In the genomic region with DNA sequence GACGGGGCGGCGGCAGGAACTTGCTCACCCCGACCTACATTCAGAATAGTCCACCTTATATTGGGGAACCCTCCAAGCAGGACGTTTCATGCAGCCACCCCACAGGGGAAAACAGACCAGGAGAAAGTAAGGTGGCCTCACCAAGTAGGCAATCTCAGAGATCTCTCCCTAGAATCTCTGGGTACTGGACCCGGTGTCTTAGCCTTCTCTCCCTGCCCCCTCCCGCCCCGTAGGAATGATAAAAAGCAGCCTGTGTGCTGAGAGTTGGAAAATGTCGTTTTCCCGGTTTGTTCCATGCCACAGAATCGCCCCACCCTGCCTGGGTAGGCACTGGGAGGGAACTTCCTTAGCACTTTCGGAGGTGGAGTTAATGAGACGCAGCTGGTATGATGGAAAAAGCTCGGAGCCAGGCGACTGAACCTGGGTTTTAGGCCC, we compare ENCODE assay signal across 8 cellular contexts. TPM values are rescaled to one million over a fixed set of nuclear protein-coding genes. Genes with fewer than 3 reads are reported as not detected.
A peak's percentile ranks its signal among the peaks of the same experiment; 100 is the strongest.
DNase-seq lines count a peak whose midpoint lies in the region; ATAC-seq, FAIRE-seq and TF ChIP-seq lines count a peak whose summit lies in the region.

No MANE protein-coding gene starts in this region.

- intact Hi-C loops in breast epithelium (cut with DNase I; ENCODE audit: low total_unique reads) = loop anchor here (5.0 kb wide), 1 partner anchor 340 kb away; no protein-coding TSS in a partner anchor

- H2AFZ ChIP-seq in keratinocyte (ENCODE audit: control insufficient read depth, low read length) = peak overlapping the region; percentile 53

- dilution Hi-C loops in keratinocyte (cut with MboI; ENCODE audit: extremely low pct_ligation_motif_present, low sequenced_read_pairs) = no loop called here

- FAIRE-seq in keratinocyte (lab: Jason Lieb, UNC) = peak; percentile 98

- 3% methylated on average over 13 of the region's 15 CpGs for WGBS in suprapubic skin

- H3K4me3 ChIP-seq in breast epithelium = peak overlapping the region; percentile 74 to 96 (median 87)
- H3K4me3 ChIP-seq in keratinocyte (ENCODE audit: control insufficient read depth in 2 of 3, extremely low read depth in 1 of 3, insufficient read depth in 2 of 3, low read depth in 1 of 3, low read length in 3 of 3) = peak overlapping the region; percentile 71 to 97 (median 78)
- peak overlapping the region; percentile 88 for H3K4me3 ChIP-seq in suprapubic skin

- no peak for TF ChIP-seq POLR2A in breast epithelium (IDR thresholded peaks at IDR 0.05)
- TF ChIP-seq POLR2A in suprapubic skin (IDR thresholded peaks at IDR 0.05) = no peak

- ATAC-seq in HG03135 (IDR thresholded peaks at IDR 0.05; ENCODE audit: unreplicated experiment) = no peak

- H3K27me3 ChIP-seq in breast epithelium (no peaks in the 10 kb centered on the region), keratinocyte (ENCODE audit: control insufficient read depth, extremely low read depth, insufficient read depth, low read length) (no peaks in the 10 kb centered on the region), suprapubic skin (no peaks in the 10 kb centered on the region)

- H3K9ac ChIP-seq in keratinocyte (ENCODE audit: control insufficient read depth, extremely low read depth, insufficient read depth, low read length) = peak overlapping the region; percentile 99

- peak in 1 of 3 donors; percentile 3 for TF ChIP-seq CTCF in breast epithelium (IDR thresholded peaks at IDR 0.05)
- TF ChIP-seq CTCF in keratinocyte (optimal IDR thresholded peaks at IDR 0.05 in 1 of 3, IDR thresholded peaks at IDR 0.05 in 1 of 3, conservative IDR thresholded peaks at IDR 0.05 in 1 of 3; ENCODE audit: extremely low read depth in 1 of 3, insufficient read depth in 2 of 3, low read length in 3 of 3) = no peak
- TF ChIP-seq CTCF in suprapubic skin (IDR thresholded peaks at IDR 0.05) = no peak

- H3K36me3 ChIP-seq in breast epithelium (no peaks in the 10 kb centered on the region), keratinocyte (ENCODE audit: control insufficient read depth in 2 of 2, extremely low read depth in 1 of 2, insufficient read depth in 2 of 2, low read length in 2 of 2) (no peaks in the 10 kb centered on the region), suprapubic skin (no peaks in the 10 kb centered on the region)

- H3K4me2 ChIP-seq in keratinocyte (ENCODE audit: control insufficient read depth, extremely low read depth, insufficient read depth, low read depth, low read length) = peak overlapping the region; percentile 88

- peaks cover 42% of the 10 kb centered on the region for H3K79me2 ChIP-seq in keratinocyte (ENCODE audit: control insufficient read depth, insufficient read depth, low read length)

- no peaks in the 10 kb centered on the region for H3K9me1 ChIP-seq in keratinocyte (ENCODE audit: control insufficient read depth, extremely low read depth, insufficient read depth, low read length)

- H3K27ac ChIP-seq in breast epithelium (peak overlapping the region; percentile 98 to 99), keratinocyte (ENCODE audit: control insufficient read depth, insufficient read depth, low read length) (peak overlapping the region; percentile 95), suprapubic skin (peak overlapping the region; percentile 99)

- TF ChIP-seq EP300 in suprapubic skin (IDR thresholded peaks at IDR 0.05) = no peak

- H3K4me1 ChIP-seq in breast epithelium (peaks cover 0 to 5% of the 10 kb centered on the region in 2 donors), keratinocyte (ENCODE audit: control insufficient read depth, extremely low read depth, insufficient read depth, low read length) (peaks cover 23% of the 10 kb centered on the region), suprapubic skin (peaks cover 38% of the 10 kb centered on the region)

- no peaks in the 10 kb centered on the region for H3K9me3 ChIP-seq in breast epithelium
- H3K9me3 ChIP-seq in keratinocyte (ENCODE audit: control insufficient read depth, low read depth, low read length) = no peaks in the 10 kb centered on the region
- H3K9me3 ChIP-seq in suprapubic skin = no peaks in the 10 kb centered on the region

- H4K20me1 ChIP-seq in keratinocyte (ENCODE audit: control insufficient read depth, extremely low read depth, insufficient read depth, low read length) = peaks cover 4% of the 10 kb centered on the region

- DNase-seq in ELR (ENCODE audit: low read depth) = peak; percentile 84
- DNase-seq in LHCN-M2 (ENCODE audit: low read depth) = peak; percentile 89
- peak; percentile 62 to 88 for DNase-seq in breast epithelium (ENCODE audit: low spot score in 2 of 2)
- no peak for DNase-seq in keratinocyte (ENCODE audit: low read depth, low spot score)
- DNase-seq in suprapubic skin (ENCODE audit: low spot score in 2 of 2) = peak in 1 of 2 donors; percentile 82
- no peak for DNase-seq in effector CD8-positive, alpha-beta T cell (lab: John Stamatoyannopoulos, UW)
- no peak for DNase-seq in Kasumi-1 (lab: John Stamatoyannopoulos, UW)

RNA-seq across cellular contexts. Expression of gene PTPN14, which starts 0.8 kb away (rescaled TPM):
- total RNA-seq in LHCN-M2 (2014; rRNA removed) = 40.1 and 47.7 TPM in 2 replicates
- 28.2 TPM for polyA plus RNA-seq in LHCN-M2 (2012)
- total RNA-seq in breast epithelium = 10 to 100 TPM; 30.4 to 57.4 (median 49.5) TPM
- polyA plus RNA-seq in keratinocyte = 28.0 to 59.9 TPM (median 29.9 TPM) in 3 replicates
- polyA plus RNA-seq in keratinocyte (2011; ENCODE audit: low read depth) = 16.1 TPM
- 22.9 and 31.8 TPM in 2 replicates for polyA plus RNA-seq in keratinocyte (2011; cell fraction: cytosol; rRNA removed)
- polyA plus RNA-seq in keratinocyte (2011; cell fraction: nucleus; rRNA removed) = 67.8 and 76.2 TPM in 2 replicates
- polyA plus RNA-seq in keratinocyte (2012; ENCODE audit: low replicate concordance) = 23.6 and 44.7 TPM in 2 replicates
- 115 to 156 TPM (median 131 TPM) in 3 replicates for polyA minus RNA-seq in keratinocyte
- 92.3 TPM for polyA minus RNA-seq in keratinocyte (2011; cell fraction: cytosol; rRNA and poly(A)+ RNA removed)
- polyA minus RNA-seq in keratinocyte (2011; cell fraction: nucleus; rRNA and poly(A)+ RNA removed) = 167 and 251 TPM in 2 replicates
- total RNA-seq in suprapubic skin = 100 to 1,000 TPM in 2 of 4 donors, 10 to 100 TPM in 2; 67.9 to 159 (median 96.4) TPM

RNA-seq across cellular contexts. Expression of gene CENPF, which starts 50.8 kb away (rescaled TPM):
- 199 and 222 TPM in 2 replicates for total RNA-seq in LHCN-M2 (2014; rRNA removed)
- 29.3 TPM for polyA plus RNA-seq in LHCN-M2 (2012)
- total RNA-seq in breast epithelium = 1 to 10 TPM; 1.3 to 4.0 (median 1.9) TPM
- 1.4 to 14.4 TPM (median 13.7 TPM) in 3 replicates for polyA plus RNA-seq in keratinocyte
- polyA plus RNA-seq in keratinocyte (2011; ENCODE audit: low read depth) = 1.6 TPM
- polyA plus RNA-seq in keratinocyte (2011; cell fraction: cytosol; rRNA removed) = 2.3 and 3.1 TPM in 2 replicates
- 6.1 and 8.8 TPM in 2 replicates for polyA plus RNA-seq in keratinocyte (2011; cell fraction: nucleus; rRNA removed)
- 0.62 and 18.4 TPM in 2 replicates for polyA plus RNA-seq in keratinocyte (2012; ENCODE audit: low replicate concordance)
- 0.99 to 10.7 TPM (median 1.1 TPM) in 3 replicates for polyA minus RNA-seq in keratinocyte
- 1.7 TPM for polyA minus RNA-seq in keratinocyte (2011; cell fraction: cytosol; rRNA and poly(A)+ RNA removed)
- 2.4 and 5.7 TPM in 2 replicates for polyA minus RNA-seq in keratinocyte (2011; cell fraction: nucleus; rRNA and poly(A)+ RNA removed)
- 1 to 10 TPM; 5.0 to 7.8 (median 5.9) TPM for total RNA-seq in suprapubic skin

Comparison
In these comparisons a context has a peak if more than half of its experiments do, and no peak if none do; other contexts are left out.
1. DNase-seq: peak in ELR (single experiment), LHCN-M2 (single experiment) and breast epithelium (2 of 2); none in keratinocyte (single experiment), effector CD8-positive, alpha-beta T cell (single experiment) and Kasumi-1 (0 of 2).
2. RNA of gene CENPF, which starts 50.8 kb away (total RNA-seq): 199 to 222 TPM in LHCN-M2; 5.0 to 7.8 TPM in suprapubic skin and 1.3 to 4.0 TPM in breast epithelium; every median in the first group is over 10 times any median in the second.
3. Peak in every context shown above with its lines, with median percentiles within 50 percentile points of each other: H3K27ac ChIP-seq and H3K4me3 ChIP-seq.